In the genomic region with DNA sequence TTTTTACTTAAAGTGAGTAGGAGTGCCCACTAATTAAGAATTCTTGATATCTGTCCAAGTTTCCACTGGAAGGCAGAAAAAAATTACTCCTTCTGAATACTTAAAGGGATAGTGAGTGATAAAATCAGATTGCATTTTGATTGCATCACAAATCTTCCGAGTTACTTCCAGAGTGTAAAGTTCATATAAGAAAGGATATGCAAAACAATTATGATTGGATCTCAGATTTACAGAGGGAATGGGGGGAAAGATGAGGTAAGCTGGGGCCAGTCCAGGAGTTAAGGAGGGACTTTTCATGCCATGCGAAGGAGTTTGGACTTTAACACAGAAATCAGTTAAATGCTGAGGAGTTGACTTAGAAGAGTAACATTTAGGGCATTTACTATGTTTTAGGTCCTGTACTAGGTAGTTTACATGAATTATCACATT, we compare ENCODE assay signal across 1 cellular context.
TF ChIP-seq lines count a peak whose summit lies in the region.

No MANE protein-coding gene starts in this region.

TF ChIP-seq in IMR-90, 13 proteins besides CTCF, POLR2A, EP300 and RAD21:
- TF ChIP-seq SMC3 (IDR thresholded peaks at IDR 0.05; ENCODE audit: low read depth, low read length) (no peak), CEBPB (IDR thresholded peaks at IDR 0.05; ENCODE audit: low read depth, low read length) (peak; percentile 81)
TF ChIP-seq in IMR-90: peak in this region for 1.
